In the genomic region with DNA sequence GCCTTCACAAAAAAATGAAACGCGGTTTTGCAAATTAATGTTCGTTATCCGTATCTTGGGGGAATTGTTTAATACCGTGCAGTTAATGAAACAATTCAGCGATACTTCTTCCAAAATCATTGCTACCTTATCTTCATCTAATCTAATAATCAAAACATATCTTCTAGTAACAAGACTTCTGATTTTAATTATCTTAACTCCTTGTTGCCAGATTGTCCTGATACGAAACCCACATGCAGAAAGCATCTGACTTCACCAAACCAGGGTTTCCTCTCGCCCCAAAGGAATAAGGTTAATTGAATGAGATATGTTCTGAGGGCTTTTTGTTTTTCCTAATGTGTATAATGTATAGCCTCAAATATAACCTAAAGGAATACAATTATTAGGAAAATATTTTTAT, we compare ENCODE assay signal across 22 cellular contexts.
"Had no signal": no experiment of that assay in that cellular context is flagged by ENCODE, and none has a peak within 500 bp of the region (broad histone marks: within the 10 kb centered on the region; RNA-seq: fewer than 3 reads in every experiment).

No MANE protein-coding gene starts in this region.

- H3K36me3 ChIP-seq: colonic mucosa had no signal

- FAIRE-seq: endothelial cell of umbilical vein, frontal cortex, islet of Langerhans, keratinocyte had no signal

- DNase-seq: colonic mucosa; cortex of kidney; effector memory CD4-positive, alpha-beta T cell; foreskin keratinocyte; glutamatergic neuron; head of caudate nucleus; heart right ventricle; hippocampal formation; left cardiac atrium; left ventricle myocardium superior; mammary epithelial cell; mesendoderm; midbrain; naive thymus-derived CD4-positive, alpha-beta T cell; natural killer cell had no signal

- H3K27ac ChIP-seq: colonic mucosa, esophagus muscularis mucosa, foreskin keratinocyte, heart right ventricle, left lung had no signal

- H3K4me3 ChIP-seq: colonic mucosa, esophagus muscularis mucosa, heart right ventricle, left lung, lung had no signal

- H3K27me3 ChIP-seq: colonic mucosa, esophagus muscularis mucosa, foreskin keratinocyte, heart right ventricle, left lung had no signal

- H3K4me1 ChIP-seq: colonic mucosa, esophagus muscularis mucosa, foreskin keratinocyte, left lung had no signal

- ATAC-seq: foreskin keratinocyte; left cardiac atrium; left lung; naive thymus-derived CD4-positive, alpha-beta T cell; natural killer cell had no signal

- H3K9me3 ChIP-seq: colonic mucosa, esophagus muscularis mucosa, heart right ventricle, left lung had no signal
